In genomic region chr19:16896098-16896912, GRCh38 we compare ENCODE assay signal across 9 cellular contexts. TPM values are rescaled to one million over a fixed set of nuclear protein-coding genes. Genes with fewer than 3 reads are reported as not detected.
DNase-seq lines count a peak whose midpoint lies in the region; ATAC-seq and TF ChIP-seq lines count a peak whose summit lies in the region.
"Had no signal": no experiment of that assay in that cellular context is flagged by ENCODE, and none has a peak within 500 bp of the region (broad histone marks: within the 10 kb centered on the region; RNA-seq: fewer than 3 reads in every experiment).

No MANE protein-coding gene starts in this region.

- peaks cover 35% of the 10 kb centered on the region for H3K27me3 ChIP-seq in ectodermal cell (ENCODE audit: control insufficient read depth, insufficient read depth, low read length, poor library complexity, severe bottlenecking)
- peaks cover 33% of the 10 kb centered on the region for H3K27me3 ChIP-seq in neural progenitor cell

- DNase-seq in GM20000 (ENCODE audit: low spot score) (peak; percentile 43), neural progenitor cell (ENCODE audit: low spot score) (peak; percentile 59), NCI-H524 treated with DMSO at 0.1 percent for 48 hours (lab: John Stamatoyannopoulos, UW) (no peak), NCI-H2107 (lab: John Stamatoyannopoulos, UW) (no peak)
- no peak for DNase-seq in stimulated activated CD4-positive, alpha-beta T cell treated with anti-CD3 and anti-CD28 coated beads, Interleukin-15, amount 100 ng/mL, for 24 hours

- H3K27ac Mint-ChIP-seq in IgD-negative memory B cell (peak overlapping the region in 2 of 3 donors; percentile 73 to 96), neural progenitor cell (no peak overlapping the region)

- no peaks in the 10 kb centered on the region for H3K36me3 ChIP-seq in ectodermal cell (ENCODE audit: control insufficient read depth, insufficient read depth, low read length)
- H3K36me3 ChIP-seq in neural progenitor cell = no peaks in the 10 kb centered on the region

- peak overlapping the region; percentile 84 for H3K4me2 ChIP-seq in neural progenitor cell

- TF ChIP-seq CTCF in GM20000 (IDR thresholded peaks at IDR 0.05; ENCODE audit: extremely low read depth, missing control alignments) = no peak
- TF ChIP-seq CTCF in neural progenitor cell (IDR thresholded peaks at IDR 0.05) = no peak

- 3% methylated on average over 58 of the region's 58 CpGs for WGBS in ectodermal cell, 2 experiments

- H3K9me3 Mint-ChIP-seq in IgD-negative memory B cell (no peaks in the 10 kb centered on the region), neural progenitor cell (no peaks in the 10 kb centered on the region)

- ATAC-seq in GM21825 (IDR thresholded peaks at IDR 0.05; ENCODE audit: unreplicated experiment) = no peak

- H3K9me3 ChIP-seq in ectodermal cell (ENCODE audit: control insufficient read depth, low read length) (no peaks in the 10 kb centered on the region), neural progenitor cell (ENCODE audit: low read depth) (no peaks in the 10 kb centered on the region)

- H3K4me3 ChIP-seq in ectodermal cell (ENCODE audit: insufficient read depth, low read depth, low read length) (peak overlapping the region; percentile 51), neural progenitor cell (peak overlapping the region; percentile 61)

- H2AFZ ChIP-seq in neural progenitor cell (replicated peaks) = peak overlapping the region; percentile 53

- peak overlapping the region; percentile 70 to 89 (median 80) for H3K4me3 Mint-ChIP-seq in IgD-negative memory B cell
- H3K4me3 Mint-ChIP-seq in neural progenitor cell = peak overlapping the region; percentile 84

- H3K4me1 Mint-ChIP-seq in IgD-negative memory B cell = peaks cover 19 to 32% (median 29%) of the 10 kb centered on the region in 3 donors
- H3K4me1 Mint-ChIP-seq in neural progenitor cell = peaks cover 14% of the 10 kb centered on the region

- H3K27ac ChIP-seq in ectodermal cell (ENCODE audit: insufficient read depth, low read depth, low read length, poor library complexity, severe bottlenecking) (no peak overlapping the region), neural progenitor cell (no peak overlapping the region)

- H3F3A ChIP-seq in neural progenitor cell (ENCODE audit: low read depth) = peaks cover 5% of the 10 kb centered on the region

- no peak overlapping the region for H3K9ac ChIP-seq in neural progenitor cell

- no peaks in the 10 kb centered on the region for H4K20me1 ChIP-seq in neural progenitor cell (ENCODE audit: low read depth)

- H3K4me1 ChIP-seq in ectodermal cell (ENCODE audit: control insufficient read depth, insufficient read depth, low read length) = peaks cover 4% of the 10 kb centered on the region
- H3K4me1 ChIP-seq in neural progenitor cell = no peaks in the 10 kb centered on the region

- H3K79me2 ChIP-seq in neural progenitor cell (ENCODE audit: low read depth) = no peaks in the 10 kb centered on the region

- no peaks in the 10 kb centered on the region for H3K27me3 Mint-ChIP-seq in IgD-negative memory B cell
- peaks cover 13% of the 10 kb centered on the region for H3K27me3 Mint-ChIP-seq in neural progenitor cell (ENCODE audit: insufficient read depth, low read depth)

- H3K36me3 Mint-ChIP-seq in IgD-negative memory B cell = no peaks in the 10 kb centered on the region
- no peaks in the 10 kb centered on the region for H3K36me3 Mint-ChIP-seq in neural progenitor cell

RNA-seq across cellular contexts. Expression of gene F2RL3, which starts 7.5 kb away (rescaled TPM):
- 0.36 TPM for polyA plus RNA-seq in IgD-negative memory B cell
- not detected for polyA plus RNA-seq in ectodermal cell (2013, experiment 1 of 4)
- not detected for polyA plus RNA-seq in ectodermal cell (2013, experiment 2 of 4)
- polyA plus RNA-seq in ectodermal cell (2013, experiment 3 of 4) = not detected
- polyA plus RNA-seq in ectodermal cell (2013, experiment 4 of 4) = not detected
- total RNA-seq in neural progenitor cell (ENCODE audit: low replicate concordance) = 0.03 TPM in 1 of 2 replicates, not detected in the other
- total RNA-seq: SK-MEL-5 had no signal

Comparison
In these comparisons a context has a peak if more than half of its experiments do, and no peak if none do; other contexts are left out.
1. DNase-seq: peak in GM20000 (single experiment) and neural progenitor cell (single experiment); none in NCI-H524 treated with DMSO at 0.1 percent for 48 hours (single experiment), stimulated activated CD4-positive, alpha-beta T cell treated with anti-CD3 and anti-CD28 coated beads, Interleukin-15, amount 100 ng/mL, for 24 hours (single experiment) and NCI-H2107 (single experiment).